29 cellular contexts compared by ENCODE assay signal in the genomic region with DNA sequence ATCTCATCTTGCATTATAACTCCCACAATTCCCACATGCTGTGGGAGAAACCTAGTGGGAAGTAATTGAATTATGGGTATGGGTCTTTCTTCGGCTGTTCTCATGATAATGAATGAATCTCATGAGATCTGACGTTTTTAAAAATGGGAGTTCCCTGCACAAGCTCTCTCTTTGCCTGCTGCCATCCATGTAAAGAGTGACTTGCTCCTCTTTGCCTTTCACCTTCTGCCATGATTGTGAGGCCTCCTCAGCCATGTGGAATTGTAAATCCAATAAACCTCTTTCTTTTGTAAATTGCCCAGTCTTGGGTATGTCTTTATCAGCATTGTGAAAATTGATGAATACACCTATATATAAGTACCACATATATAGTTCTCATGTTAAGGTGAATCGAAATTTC.
A peak's percentile ranks its signal among the peaks of the same experiment; 100 is the strongest.
DNase-seq lines count a peak whose midpoint lies in the region; ATAC-seq, FAIRE-seq and TF ChIP-seq lines count a peak whose summit lies in the region.
"Had no signal": no experiment of that assay in that cellular context is flagged by ENCODE, and none has a peak within 500 bp of the region (broad histone marks: within the 10 kb centered on the region; RNA-seq: fewer than 3 reads in every experiment).

No MANE protein-coding gene starts in this region.

- intact Hi-C loops in K562 (cut with micrococcal nuclease), result no loop called here

- H3K9me3 ChIP-seq in K562 (replicated peaks; ENCODE audit: control insufficient read depth, insufficient read depth, low read depth, low read length), result no peaks in the 10 kb centered on the region
- H3K9me3 ChIP-seq: A549, BE2C, Caco-2 had no signal

- no peak overlapping the region for H3K27ac ChIP-seq in K562 (ENCODE audit: extremely low read depth, low read depth, low read length)
- H3K27ac ChIP-seq: 22Rv1; A549; BLaER1; BLaER1 treated with 17β-estradiol and CSF1 and Interleukin-3, amounts not matched to agents 10 nM and 100 nM; C4-2B had no signal

- TF ChIP-seq RAD21 in K562 (CRISPR knock-in tag; conservative IDR thresholded peaks at IDR 0.05 in 1 of 2, IDR thresholded peaks at IDR 0.05 in 1 of 2), result no peak

- no peaks in the 10 kb centered on the region for H3K36me3 ChIP-seq in K562 (ENCODE audit: control insufficient read depth, insufficient read depth, low read length)
- H3K36me3 ChIP-seq: BE2C; BLaER1; BLaER1 treated with 17β-estradiol and CSF1 and Interleukin-3, amounts not matched to agents 10 nM and 100 nM had no signal

- H3K27me3 ChIP-seq in K562 (ENCODE audit: control insufficient read depth in 2 of 2, insufficient read depth in 2 of 2, low read length in 2 of 2), result no peaks in the 10 kb centered on the region
- H3K27me3 ChIP-seq: BE2C; BLaER1; BLaER1 treated with 17β-estradiol and CSF1 and Interleukin-3, amounts not matched to agents 10 nM and 100 nM had no signal

- in situ Hi-C loops in K562 (cut with MboI), result no loop called here

- TF ChIP-seq EP300 in K562 (IDR thresholded peaks at IDR 0.05; ENCODE audit: low read length), result no peak

- WGBS in K562 (ENCODE audit: insufficient coverage, low coverage, missing lambda C conversion rate), result 28% methylated on average over 3 of the region's 3 CpGs

- H3K9me1 ChIP-seq in K562 (ENCODE audit: control insufficient read depth, insufficient read depth, low read length), result no peaks in the 10 kb centered on the region

- BruUV-seq in K562 (replicated peaks; lab: Mats Ljungman, UMichigan), result no TSS peak

- ATAC-seq in K562, result no peak
- ATAC-seq: A549; CD8-positive, alpha-beta T cell had no signal

- H4K20me1 ChIP-seq in K562 (replicated peaks; ENCODE audit: control insufficient read depth, insufficient read depth, low read length), result no peaks in the 10 kb centered on the region
- H4K20me1 ChIP-seq: BLaER1; BLaER1 treated with 17β-estradiol and CSF1 and Interleukin-3, amounts not matched to agents 10 nM and 100 nM had no signal

- no peak overlapping the region for H2AFZ ChIP-seq in K562 (ENCODE audit: low read depth, low read length)

- no peak for TF ChIP-seq POLR2A in K562 (conservative IDR thresholded peaks at IDR 0.05)

- no peak overlapping the region for H3K4me2 ChIP-seq in K562 (ENCODE audit: insufficient read depth, low read length)
- H3K4me2 ChIP-seq: A549; BLaER1; BLaER1 treated with 17β-estradiol and CSF1 and Interleukin-3, amounts not matched to agents 10 nM and 100 nM had no signal

- TF ChIP-seq CTCF in K562 (IDR thresholded peaks at IDR 0.05 in 2 of 3, conservative IDR thresholded peaks at IDR 0.05 in 1 of 3; ENCODE audit: insufficient read depth in 2 of 3, low read depth in 1 of 3, low read length in 3 of 3), result no peak

- CTCF ChIA-PET in K562 (lab: Yijun Ruan, JAX; ENCODE audit: low intra/inter-chr PET ratio), result no interaction called here

- H3K4me3 ChIP-seq in K562, result no peak overlapping the region
- H3K4me3 ChIP-seq: A549; BLaER1; BLaER1 treated with 17β-estradiol and CSF1 and Interleukin-3, amounts not matched to agents 10 nM and 100 nM had no signal

- DNase-seq in K562 (ENCODE audit: extremely low read depth in 1 of 4, low spot score in 3 of 4) (no peak), nucleus accumbens (lab: John Stamatoyannopoulos, UW) (no peak)
- DNase-seq: 8988T; ACHN; AML-193; BE2C; C1 segment of cervical spinal cord; Caco-2; Calu3; CD4-positive, alpha-beta memory T cell; CD4-positive, alpha-beta T cell; CD4-positive, CD25-positive, alpha-beta regulatory T cell; CD8-positive, alpha-beta memory T cell; CD8-positive, alpha-beta T cell; COR-L47; DMS 273 treated with DMSO at 0.1 percent for 48 hours; DMS153; DMS53; DMS79; DMS79 treated with DMSO at 0.1 percent for 48 hours; DND-41; EL had no signal

- FAIRE-seq in K562 (lab: Jason Lieb, UNC), result no peak
- FAIRE-seq: A204.1, A549, D721Med had no signal

- H3K9ac ChIP-seq in K562 (ENCODE audit: insufficient read depth in 1 of 2, low read depth in 2 of 2, low read length in 2 of 2), result no peak overlapping the region
- H3K9ac ChIP-seq: BLaER1; BLaER1 treated with 17β-estradiol and CSF1 and Interleukin-3, amounts not matched to agents 10 nM and 100 nM had no signal

- H3K4me1 ChIP-seq in K562 (replicated peaks in 1 of 2; ENCODE audit: control insufficient read depth in 2 of 2, insufficient read depth in 2 of 2, low read length in 2 of 2), result peaks cover 0 to 3% of the 10 kb centered on the region in 2 experiments; a peak in 1 of 5 replicates
- H3K4me1 ChIP-seq: A549; BE2C; BLaER1; BLaER1 treated with 17β-estradiol and CSF1 and Interleukin-3, amounts not matched to agents 10 nM and 100 nM; Caco-2 had no signal

- POLR2A ChIA-PET in K562 (lab: Yijun Ruan, JAX), result no interaction called here

- H3K79me2 ChIP-seq in K562 (ENCODE audit: control insufficient read depth, insufficient read depth, low read length), result no peaks in the 10 kb centered on the region

TF ChIP-seq in K562, 482 proteins besides CTCF, POLR2A, EP300 and RAD21:
- TF ChIP-seq ZNF431 (CRISPR knock-in tag; IDR thresholded peaks at IDR 0.05) (peak; percentile 96), ZNF311 (CRISPR knock-in tag; IDR thresholded peaks at IDR 0.05) (no peak)
